ENCODE assay signal across 10 cellular contexts in the genomic region with DNA sequence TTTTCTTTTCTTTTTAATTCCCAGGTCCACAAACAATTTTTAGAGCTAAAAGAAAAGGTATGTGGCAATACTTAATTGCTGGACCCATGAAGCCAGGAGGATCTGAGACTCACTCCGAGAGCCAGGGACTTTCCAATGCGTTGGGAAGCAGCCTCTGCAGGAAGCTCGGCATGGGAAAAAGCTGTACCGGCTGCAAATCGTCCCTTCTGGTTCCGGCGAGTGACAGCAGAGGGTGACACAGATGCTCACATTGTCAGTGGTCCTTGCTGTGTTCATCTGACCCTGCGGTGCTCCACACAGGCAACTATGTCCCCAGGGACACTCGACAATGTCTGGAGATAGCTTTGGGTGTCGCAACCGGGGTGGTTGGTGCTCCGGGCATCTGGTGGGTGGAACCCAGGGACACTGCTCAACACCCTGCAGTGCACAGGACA.
A peak's percentile ranks its signal among the peaks of the same experiment; 100 is the strongest.
DNase-seq lines count a peak whose midpoint lies in the region; ATAC-seq, FAIRE-seq and TF ChIP-seq lines count a peak whose summit lies in the region.
"Had no signal": no experiment of that assay in that cellular context is flagged by ENCODE, and none has a peak within 500 bp of the region (broad histone marks: within the 10 kb centered on the region; RNA-seq: fewer than 3 reads in every experiment).

No MANE protein-coding gene starts in this region.

- TF ChIP-seq CTCF in Calu3 (IDR thresholded peaks at IDR 0.05; ENCODE audit: unreplicated experiment) (no peak), bronchial epithelial cell (IDR thresholded peaks at IDR 0.05; ENCODE audit: insufficient read depth, low read length, severe bottlenecking) (no peak), neural crest cell (conservative IDR thresholded peaks at IDR 0.05) (no peak)

- POLR2A ChIA-PET in naive thymus-derived CD8-positive, alpha-beta T cell (lab: Charles Lee): no interaction called here

- H3K4me3 Mint-ChIP-seq in Calu3 (ENCODE audit: low read depth, unreplicated experiment) (peak overlapping the region; percentile 64), neural crest cell (peak overlapping the region; percentile 12)
- no peak overlapping the region for H3K4me3 Mint-ChIP-seq in naive thymus-derived CD8-positive, alpha-beta T cell

- H3K36me3 ChIP-seq in bronchial epithelial cell (ENCODE audit: control insufficient read depth, insufficient read depth, low read length): no peaks in the 10 kb centered on the region

- FAIRE-seq in bronchial epithelial cell (lab: Jason Lieb, UNC): no peak

- H3K36me3 Mint-ChIP-seq in Calu3 (ENCODE audit: insufficient read depth, unreplicated experiment) (peaks cover 16% of the 10 kb centered on the region), neural crest cell (ENCODE audit: low read depth) (no peaks in the 10 kb centered on the region)
- no peaks in the 10 kb centered on the region for H3K36me3 Mint-ChIP-seq in naive thymus-derived CD8-positive, alpha-beta T cell

- ATAC-seq in naive thymus-derived CD8-positive, alpha-beta T cell: no peak

- intact Hi-C loops in Calu3 (cut with micrococcal nuclease; ENCODE audit: unreplicated experiment): no loop called here

- no peak overlapping the region for H3K4me3 ChIP-seq in bronchial epithelial cell (ENCODE audit: low read depth, low read length)

- H3K27me3 Mint-ChIP-seq in Calu3 (ENCODE audit: unreplicated experiment) (no peaks in the 10 kb centered on the region), neural crest cell (ENCODE audit: low read depth) (peaks cover 3% of the 10 kb centered on the region)
- peaks cover 0 to 20% (median 4%) of the 10 kb centered on the region in 5 donors for H3K27me3 Mint-ChIP-seq in naive thymus-derived CD8-positive, alpha-beta T cell

- peak overlapping the region; percentile 16 for H3K27ac Mint-ChIP-seq in Calu3 (ENCODE audit: unreplicated experiment)
- peak overlapping the region; percentile 9 for H3K27ac Mint-ChIP-seq in neural crest cell (ENCODE audit: unreplicated experiment)
- H3K27ac Mint-ChIP-seq in naive thymus-derived CD8-positive, alpha-beta T cell: no peak overlapping the region

- BruUV-seq in Calu3 (replicated peaks; lab: Mats Ljungman, UMichigan): no TSS peak

- H3K4me1 Mint-ChIP-seq in Calu3 (ENCODE audit: low read depth, unreplicated experiment): peaks cover 15% of the 10 kb centered on the region
- peaks cover 13% of the 10 kb centered on the region for H3K4me1 Mint-ChIP-seq in neural crest cell
- no peaks in the 10 kb centered on the region for H3K4me1 Mint-ChIP-seq in naive thymus-derived CD8-positive, alpha-beta T cell

- DNase-seq in Calu3: peak; percentile 27
- peak; percentile 46 for DNase-seq in MV-4-11 (lab: John Stamatoyannopoulos, UW)
- DNase-seq in bronchial epithelial cell (ENCODE audit: low read depth): peak; percentile 10
- peak; percentile 15 for DNase-seq in neural crest cell (ENCODE audit: low read depth, low spot score)
- DNase-seq in NCI-H146 (lab: John Stamatoyannopoulos, UW): no peak
- no peak for DNase-seq in naive thymus-derived CD8-positive, alpha-beta T cell
- no peak for DNase-seq in AG08396 (ENCODE audit: low spot score)
- no peak for DNase-seq in mesenteric fat pad (ENCODE audit: low spot score)
- DNase-seq: activated CD4-positive, alpha-beta T cell treated with anti-CD3 and anti-CD28 coated beads for 1 hour; NCI-H1105 had no signal

- no peaks in the 10 kb centered on the region for H3K9me3 Mint-ChIP-seq in Calu3 (ENCODE audit: low read depth, unreplicated experiment)
- no peaks in the 10 kb centered on the region for H3K9me3 Mint-ChIP-seq in neural crest cell
- H3K9me3 Mint-ChIP-seq in naive thymus-derived CD8-positive, alpha-beta T cell: peaks cover 0 to 6% (median 0%) of the 10 kb centered on the region in 9 donors

- no peaks in the 10 kb centered on the region for H3K27me3 ChIP-seq in bronchial epithelial cell (ENCODE audit: control insufficient read depth, insufficient read depth, low read length)

- CTCF ChIA-PET in Calu3 (lab: Charles Lee): interaction anchor here (0.6 to 2.1 kb wide), 9 partner anchors 22 to 674 kb away, joined by 3 to 18 read pairs (median 5); no protein-coding TSS in a partner anchor

Comparison
In these comparisons a context has a peak if more than half of its experiments do, and no peak if none do; other contexts are left out.
1. DNase-seq: peak in Calu3 (single experiment), MV-4-11 (single experiment), bronchial epithelial cell (single experiment) and neural crest cell (single experiment); none in NCI-H146 (single experiment), naive thymus-derived CD8-positive, alpha-beta T cell (0 of 10), AG08396 (single experiment) and mesenteric fat pad (single experiment).
2. H3K27ac Mint-ChIP-seq: peak in Calu3 (single experiment) and neural crest cell (single experiment); none in naive thymus-derived CD8-positive, alpha-beta T cell (0 of 10).
3. H3K4me3 Mint-ChIP-seq: peak in Calu3 (single experiment) and neural crest cell (single experiment); none in naive thymus-derived CD8-positive, alpha-beta T cell (0 of 10).